In the genomic region with DNA sequence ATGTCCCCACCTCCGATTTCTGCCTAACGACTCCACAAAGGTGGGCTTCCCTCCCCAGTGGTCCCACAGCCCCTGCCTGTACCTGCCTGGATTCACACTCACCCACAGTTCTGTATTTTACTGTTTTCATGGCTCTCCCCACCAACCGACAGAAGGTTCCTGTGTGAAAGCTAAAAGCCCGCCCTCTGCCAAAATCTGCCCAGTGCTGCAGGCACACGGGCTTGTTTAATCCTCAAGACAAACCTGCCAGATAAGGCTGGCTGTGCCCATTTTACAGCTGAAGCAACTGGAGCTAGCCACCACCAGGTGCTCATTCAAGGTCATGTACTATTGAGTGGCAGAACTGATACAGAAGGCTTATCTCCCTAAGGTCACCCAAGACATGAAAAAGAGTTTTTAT, we compare ENCODE assay signal across 14 cellular contexts.
DNase-seq lines count a peak whose midpoint lies in the region; ATAC-seq and TF ChIP-seq lines count a peak whose summit lies in the region.
"Had no signal": no experiment of that assay in that cellular context is flagged by ENCODE, and none has a peak within 500 bp of the region (broad histone marks: within the 10 kb centered on the region; RNA-seq: fewer than 3 reads in every experiment).

No MANE protein-coding gene starts in this region.

- H3K36me3 ChIP-seq in SU-DHL-6 (ENCODE audit: low read length) (no peaks in the 10 kb centered on the region), mesenchymal stem cell (ENCODE audit: control insufficient read depth in 1 of 2, insufficient read depth in 2 of 2, low read depth in 1 of 2, low read length in 2 of 2) (no peaks in the 10 kb centered on the region), neural progenitor cell (no peaks in the 10 kb centered on the region)
- H3K36me3 ChIP-seq: HAP-1 had no signal

- no peak overlapping the region for H2AK5ac ChIP-seq in mesenchymal stem cell (ENCODE audit: low read length, severe bottlenecking)

- H3K27ac ChIP-seq in SU-DHL-6 (ENCODE audit: low read depth, low read length), result peak overlapping the region; percentile 99
- no peak overlapping the region for H3K27ac ChIP-seq in mesenchymal stem cell (ENCODE audit: low read length, poor library complexity, severe bottlenecking)
- H3K27ac ChIP-seq in neural progenitor cell, result no peak overlapping the region
- H3K27ac ChIP-seq: VCaP had no signal

- H3K14ac ChIP-seq in mesenchymal stem cell (ENCODE audit: low read length in 2 of 2), result no peak overlapping the region

- H3K4me3 Mint-ChIP-seq in stimulated activated naive CD8-positive, alpha-beta T cell treated with anti-CD3 and anti-CD28 coated beads, Interleukin-15, amount 100 ng/mL, for 72 hours, result peak overlapping the region in 1 of 2 donors; percentile 65
- no peak overlapping the region for H3K4me3 Mint-ChIP-seq in MCF 10A (ENCODE audit: unreplicated experiment)
- no peak overlapping the region for H3K4me3 Mint-ChIP-seq in neural progenitor cell

- TF ChIP-seq CTCF in SU-DHL-6 (IDR thresholded peaks at IDR 0.05; ENCODE audit: insufficient read depth, low read length, poor library complexity, severe bottlenecking), result no peak
- TF ChIP-seq CTCF in MCF 10A (IDR thresholded peaks at IDR 0.05; ENCODE audit: unreplicated experiment), result no peak
- TF ChIP-seq CTCF in neural progenitor cell (IDR thresholded peaks at IDR 0.05), result no peak

- BruUV-seq in MCF 10A (replicated peaks; lab: Mats Ljungman, UMichigan), result no TSS peak

- H3K4me1 ChIP-seq in mesenchymal stem cell (ENCODE audit: control insufficient read depth, insufficient read depth, low read depth, low read length) (peaks cover 8% of the 10 kb centered on the region), neural progenitor cell (no peaks in the 10 kb centered on the region)
- H3K4me1 ChIP-seq: HAP-1 had no signal

- H3K79me1 ChIP-seq in mesenchymal stem cell (replicated peaks; ENCODE audit: low read length, poor library complexity, severe bottlenecking), result peaks cover 33% of the 10 kb centered on the region

- H3K9me2 ChIP-seq in SU-DHL-6 (replicated peaks; ENCODE audit: insufficient read depth, low read length), result no peaks in the 10 kb centered on the region

- H3K9ac ChIP-seq in SU-DHL-6 (ENCODE audit: low read length) (peak overlapping the region; percentile 71), mesenchymal stem cell (ENCODE audit: low read length) (no peak overlapping the region), neural progenitor cell (no peak overlapping the region)

- CTCF ChIA-PET in MCF 10A (lab: Yijun Ruan, JAX), result interaction anchor here (0.7 to 0.9 kb wide), 2 partner anchors 23 to 1033 kb away, joined by 4 read pairs; no protein-coding TSS in a partner anchor

- H3K4me2 ChIP-seq in SU-DHL-6 (ENCODE audit: low read depth, low read length, poor library complexity, severe bottlenecking), result peak overlapping the region; percentile 77
- H3K4me2 ChIP-seq in mesenchymal stem cell (ENCODE audit: low read length, poor library complexity, severe bottlenecking), result no peak overlapping the region
- no peak overlapping the region for H3K4me2 ChIP-seq in neural progenitor cell

- H3K36me3 Mint-ChIP-seq in MCF 10A (ENCODE audit: insufficient read depth, unreplicated experiment) (no peaks in the 10 kb centered on the region), neural progenitor cell (no peaks in the 10 kb centered on the region)

- no peak overlapping the region for H2BK12ac ChIP-seq in mesenchymal stem cell (ENCODE audit: low read length in 2 of 2)

- H3K4me1 Mint-ChIP-seq in stimulated activated naive CD8-positive, alpha-beta T cell treated with anti-CD3 and anti-CD28 coated beads, Interleukin-15, amount 100 ng/mL, for 72 hours, result peaks cover 91% of the 10 kb centered on the region
- peaks cover 20% of the 10 kb centered on the region for H3K4me1 Mint-ChIP-seq in MCF 10A (ENCODE audit: insufficient read depth, unreplicated experiment)
- peaks cover 11% of the 10 kb centered on the region for H3K4me1 Mint-ChIP-seq in neural progenitor cell

- POLR2A ChIA-PET in MCF 10A (lab: Yijun Ruan, JAX), result no interaction called here

- H4K91ac ChIP-seq in mesenchymal stem cell (ENCODE audit: low read length), result no peak overlapping the region

- H2BK120ac ChIP-seq in mesenchymal stem cell (ENCODE audit: low read depth, low read length), result no peak overlapping the region

- DNase-seq in stimulated activated naive CD8-positive, alpha-beta T cell treated with anti-CD3 and anti-CD28 coated beads, Interleukin-15, Interleukin-2, amounts not matched to agents 100 U/mL and 50 U/mL, for 24 hours, result peak; percentile 41
- DNase-seq in stimulated activated naive CD8-positive, alpha-beta T cell treated with anti-CD3 and anti-CD28 coated beads, Interleukin-15, amount 100 ng/mL, for 72 hours, result no peak
- DNase-seq in MCF 10A (ENCODE audit: unreplicated experiment) (no peak), NCI-H2196 (lab: John Stamatoyannopoulos, UW; ENCODE audit: unreplicated experiment) (no peak), SW480 (ENCODE audit: low spot score) (no peak), mesenchymal stem cell (no peak), neural progenitor cell (ENCODE audit: low spot score) (no peak)
- DNase-seq: amygdala, KG1, NCI-H2171 had no signal

- no peak overlapping the region for H3K4ac ChIP-seq in mesenchymal stem cell (ENCODE audit: low read depth in 1 of 2, low read length in 2 of 2)

- H3K27me3 Mint-ChIP-seq in stimulated activated naive CD8-positive, alpha-beta T cell treated with anti-CD3 and anti-CD28 coated beads, Interleukin-15, amount 100 ng/mL, for 72 hours, result no peaks in the 10 kb centered on the region
- no peaks in the 10 kb centered on the region for H3K27me3 Mint-ChIP-seq in MCF 10A (ENCODE audit: insufficient read depth, unreplicated experiment)
- peaks cover 5% of the 10 kb centered on the region for H3K27me3 Mint-ChIP-seq in neural progenitor cell (ENCODE audit: insufficient read depth, low read depth)

- H3K9me3 ChIP-seq in SU-DHL-6 (ENCODE audit: insufficient read depth, low read length) (no peaks in the 10 kb centered on the region), mesenchymal stem cell (ENCODE audit: control insufficient read depth, low read length) (no peaks in the 10 kb centered on the region), neural progenitor cell (ENCODE audit: low read depth) (no peaks in the 10 kb centered on the region)
- H3K9me3 ChIP-seq: HAP-1 had no signal

- H2BK15ac ChIP-seq in mesenchymal stem cell (ENCODE audit: low read depth, poor library complexity, severe bottlenecking), result no peak overlapping the region

- WGBS in mesenchymal stem cell, result 90% methylated on average over 5 of the region's 5 CpGs

- H2AFZ ChIP-seq in SU-DHL-6 (ENCODE audit: low read depth, low read length, severe bottlenecking) (no peak overlapping the region), mesenchymal stem cell (ENCODE audit: low read depth, low read length) (no peak overlapping the region), neural progenitor cell (replicated peaks) (no peak overlapping the region)

- H3K9me3 Mint-ChIP-seq in stimulated activated naive CD8-positive, alpha-beta T cell treated with anti-CD3 and anti-CD28 coated beads, Interleukin-15, amount 100 ng/mL, for 72 hours, result no peaks in the 10 kb centered on the region
- H3K9me3 Mint-ChIP-seq in MCF 10A (ENCODE audit: unreplicated experiment) (no peaks in the 10 kb centered on the region), neural progenitor cell (no peaks in the 10 kb centered on the region)

- H3K18ac ChIP-seq in mesenchymal stem cell (ENCODE audit: low read depth in 1 of 2, low read length in 2 of 2), result no peak overlapping the region

- H3K23ac ChIP-seq in mesenchymal stem cell (ENCODE audit: low read length in 2 of 2), result no peak overlapping the region

- H2BK5ac ChIP-seq in mesenchymal stem cell (ENCODE audit: low read depth, low read length, poor library complexity, severe bottlenecking), result no peak overlapping the region

- H3K27me3 ChIP-seq in SU-DHL-6 (ENCODE audit: low read length) (no peaks in the 10 kb centered on the region), mesenchymal stem cell (ENCODE audit: control insufficient read depth in 1 of 2, insufficient read depth in 1 of 2, low read length in 2 of 2) (no peaks in the 10 kb centered on the region), neural progenitor cell (no peaks in the 10 kb centered on the region)

- intact Hi-C loops in MCF 10A (cut with micrococcal nuclease), result no loop called here

- ATAC-seq in stimulated activated naive CD8-positive, alpha-beta T cell treated with anti-CD3 and anti-CD28 coated beads, Interleukin-15, Interleukin-2, amounts not matched to agents 100 U/mL and 50 U/mL, for 24 hours, result no peak
- no peak for ATAC-seq in stimulated activated naive CD8-positive, alpha-beta T cell treated with anti-CD3 and anti-CD28 coated beads, Interleukin-15, amount 100 ng/mL, for 72 hours
- ATAC-seq: Right ventricle myocardium inferior had no signal

- peaks cover 42% of the 10 kb centered on the region for H3F3A ChIP-seq in SU-DHL-6 (ENCODE audit: insufficient read depth)
- H3F3A ChIP-seq in neural progenitor cell (ENCODE audit: low read depth), result no peaks in the 10 kb centered on the region

- H3K4me3 ChIP-seq in SU-DHL-6 (ENCODE audit: insufficient read depth, low read length, poor library complexity, severe bottlenecking), result peak overlapping the region; percentile 32
- no peak overlapping the region for H3K4me3 ChIP-seq in mesenchymal stem cell (ENCODE audit: insufficient read depth in 1 of 2, low read depth in 1 of 2, low read length in 2 of 2)
- H3K4me3 ChIP-seq in neural progenitor cell, result no peak overlapping the region
- H3K4me3 ChIP-seq: HAP-1 had no signal

- H3K79me2 ChIP-seq in SU-DHL-6 (ENCODE audit: insufficient read depth, low read length) (no peaks in the 10 kb centered on the region), neural progenitor cell (ENCODE audit: low read depth) (no peaks in the 10 kb centered on the region)

- H4K20me1 ChIP-seq in SU-DHL-6 (ENCODE audit: low read depth, low read length) (no peaks in the 10 kb centered on the region), neural progenitor cell (ENCODE audit: low read depth) (no peaks in the 10 kb centered on the region)

- H4K8ac ChIP-seq in mesenchymal stem cell (ENCODE audit: low read length), result no peak overlapping the region

- no peak overlapping the region for H3K27ac Mint-ChIP-seq in stimulated activated naive CD8-positive, alpha-beta T cell treated with anti-CD3 and anti-CD28 coated beads, Interleukin-15, amount 100 ng/mL, for 72 hours
- H3K27ac Mint-ChIP-seq in MCF 10A (ENCODE audit: low read depth, unreplicated experiment) (peak overlapping the region; percentile 40), neural progenitor cell (no peak overlapping the region)
